24 cellular contexts compared by ENCODE assay signal in genomic region chr1:30664103-30664755, GRCh38. TPM values are rescaled to one million over a fixed set of nuclear protein-coding genes. Genes with fewer than 3 reads are reported as not detected.
DNase-seq lines count a peak whose midpoint lies in the region; ATAC-seq and TF ChIP-seq lines count a peak whose summit lies in the region.
"Had no signal": no experiment of that assay in that cellular context is flagged by ENCODE, and none has a peak within 500 bp of the region (broad histone marks: within the 10 kb centered on the region; RNA-seq: fewer than 3 reads in every experiment).

No MANE protein-coding gene starts in this region.

- DNase-seq in activated effector memory CD4-positive, alpha-beta T cell treated with anti-CD3 and anti-CD28 coated beads, Interleukin-2, amount 50 U/mL, for 16 hours: peak; percentile 28
- DNase-seq in activated effector memory CD4-positive, alpha-beta T cell treated with Interleukin-2 at 50 U/mL for 16 hours: no peak
- peak; percentile 40 for DNase-seq in endodermal cell
- no peak for DNase-seq in neuronal stem cell (ENCODE audit: low spot score)
- no peak for DNase-seq in GM10266 (ENCODE audit: extremely low spot score)
- no peak for DNase-seq in effector CD4-positive, alpha-beta T cell
- no peak for DNase-seq in DMS 273 (lab: John Stamatoyannopoulos, UW; ENCODE audit: unreplicated experiment)
- DNase-seq: activated CD4-positive, alpha-beta T cell treated with anti-CD3 and anti-CD28 coated beads, Interleukin-2, amount 50 U/mL, for 4 hours; activated naive CD4-positive, alpha-beta T cell; amniotic stem cell; cerebellar nuclear complex; nephron progenitor cell; NK-92 treated with Interleukin-12 subunit alpha and Interleukin-12 subunit beta, amount 100 ng/mL, for 24 hours; stimulated activated CD4-positive, alpha-beta T cell treated with anti-CD3 and anti-CD28 coated beads, Interleukin-12 subunit alpha, Interleukin-12 subunit beta, amount 100 ng/mL, for 4 hours; stomach had no signal

- ATAC-seq in HG03460 (IDR thresholded peaks at IDR 0.05; ENCODE audit: unreplicated experiment): no peak
- ATAC-seq: esophagus mucosa, left colon had no signal

- H3K4ac ChIP-seq in neuronal stem cell (ENCODE audit: low read length): no peak overlapping the region

- 95% methylated on average over 17 of the region's 17 CpGs for WGBS in endodermal cell (ENCODE audit: insufficient coverage in 1 of 2, insufficient read length in 1 of 2), 2 experiments
- no CpG with 5 or more reads among the region's 17 CpGs for WGBS in neuronal stem cell (ENCODE audit: extremely low coverage in 2 of 2, insufficient read length in 2 of 2, insufficient replicate concordance in 1 of 2), 2 donors

- no peak overlapping the region for H4K8ac ChIP-seq in neuronal stem cell (ENCODE audit: low read depth, low read length)

- TF ChIP-seq CTCF in endodermal cell (conservative IDR thresholded peaks at IDR 0.05) (no peak), GM10266 (IDR thresholded peaks at IDR 0.05; ENCODE audit: control insufficient read depth, insufficient read depth, low read depth, missing control alignments) (no peak)

- no peak overlapping the region for H2AFZ ChIP-seq in neuronal stem cell (ENCODE audit: low read length)

- no peak overlapping the region for H3K4me3 ChIP-seq in endodermal cell (ENCODE audit: low read length)
- no peak overlapping the region for H3K4me3 ChIP-seq in neuronal stem cell (ENCODE audit: low read length in 2 of 2)
- H3K4me3 ChIP-seq: A549, BLaER1, SJCRH30, stomach had no signal

- peak overlapping the region; percentile 46 for H3K18ac ChIP-seq in neuronal stem cell (ENCODE audit: low read length)

- H2AK5ac ChIP-seq in neuronal stem cell (ENCODE audit: low read depth, low read length): no peak overlapping the region

- no peaks in the 10 kb centered on the region for H3K79me1 ChIP-seq in neuronal stem cell (ENCODE audit: low read depth, low read length)

- peak overlapping the region; percentile 22 for H2BK15ac ChIP-seq in neuronal stem cell (ENCODE audit: low read length)

- H3K9me3 Mint-ChIP-seq in endodermal cell: no peaks in the 10 kb centered on the region
- H3K9me3 Mint-ChIP-seq: nephron progenitor cell; T-helper 1 cell treated with Interleukin-12 subunit alpha and Interleukin-12 subunit beta and Interleukin-4 antibody, amounts not matched to agents 30 μg/mL and 1 μg/mL, for 36 hours had no signal

- no peaks in the 10 kb centered on the region for H3K27me3 Mint-ChIP-seq in endodermal cell (ENCODE audit: insufficient read depth)

- H3K9ac ChIP-seq in endodermal cell (ENCODE audit: extremely low read depth, low read length, poor library complexity, severe bottlenecking) (no peak overlapping the region), neuronal stem cell (ENCODE audit: low read depth, low read length, poor library complexity) (no peak overlapping the region)
- H3K9ac ChIP-seq: BLaER1 had no signal

- no peak overlapping the region for H2BK120ac ChIP-seq in neuronal stem cell (ENCODE audit: low read depth, low read length)

- H3K36me3 ChIP-seq in endodermal cell (ENCODE audit: control insufficient read depth, insufficient read depth, low read length): no peaks in the 10 kb centered on the region
- no peaks in the 10 kb centered on the region for H3K36me3 ChIP-seq in neuronal stem cell (replicated peaks in 1 of 2; ENCODE audit: control insufficient read depth in 2 of 2, insufficient read depth in 2 of 2, low read length in 2 of 2)
- H3K36me3 ChIP-seq: BLaER1, SJCRH30, stomach had no signal

- H3K4me3 Mint-ChIP-seq in endodermal cell: no peak overlapping the region
- H3K4me3 Mint-ChIP-seq: nephron progenitor cell; T-helper 1 cell treated with Interleukin-12 subunit alpha and Interleukin-12 subunit beta and Interleukin-4 antibody, amounts not matched to agents 30 μg/mL and 1 μg/mL, for 36 hours had no signal

- H3K4me1 ChIP-seq in endodermal cell (ENCODE audit: control insufficient read depth, insufficient read depth, low read length): no peaks in the 10 kb centered on the region
- H3K4me1 ChIP-seq in neuronal stem cell (ENCODE audit: control insufficient read depth in 2 of 2, insufficient read depth in 1 of 2, low read depth in 1 of 2, low read length in 2 of 2): peaks cover 3 to 11% of the 10 kb centered on the region in 2 donors
- H3K4me1 ChIP-seq: A549, stomach had no signal

- H4K91ac ChIP-seq in neuronal stem cell (ENCODE audit: low read depth, low read length, poor library complexity): no peak overlapping the region

- peaks cover 12% of the 10 kb centered on the region for H3K4me1 Mint-ChIP-seq in endodermal cell

- H3K27ac ChIP-seq in endodermal cell (ENCODE audit: low read depth, low read length) (no peak overlapping the region), neuronal stem cell (replicated peaks; ENCODE audit: low read length) (no peak overlapping the region)
- H3K27ac ChIP-seq: A549, BLaER1, SJCRH30, stomach had no signal

- H3K9me3 ChIP-seq in endodermal cell (ENCODE audit: control insufficient read depth, low read length) (no peaks in the 10 kb centered on the region), neuronal stem cell (replicated peaks in 1 of 2; ENCODE audit: control insufficient read depth in 2 of 2, insufficient read depth in 1 of 2, low read depth in 1 of 2, low read length in 2 of 2) (no peaks in the 10 kb centered on the region)
- H3K9me3 ChIP-seq: A549, BLaER1, SJCRH30, stomach had no signal

- no peak overlapping the region for H3K4me2 ChIP-seq in neuronal stem cell (ENCODE audit: insufficient read depth, low read length, poor library complexity, severe bottlenecking)
- H3K4me2 ChIP-seq: A549, BLaER1 had no signal

- no peak overlapping the region for H2BK5ac ChIP-seq in neuronal stem cell (ENCODE audit: low read length)

- no peak overlapping the region for H3K23ac ChIP-seq in neuronal stem cell (ENCODE audit: low read depth, low read length, poor library complexity)

- no peak overlapping the region for H2BK12ac ChIP-seq in neuronal stem cell (ENCODE audit: low read length)

- no peak overlapping the region for H3K14ac ChIP-seq in neuronal stem cell (ENCODE audit: low read length)

- no peaks in the 10 kb centered on the region for H3K36me3 Mint-ChIP-seq in endodermal cell (ENCODE audit: low read depth)

- H3K27me3 ChIP-seq in endodermal cell (ENCODE audit: control insufficient read depth, insufficient read depth, low read length, poor library complexity, severe bottlenecking) (no peaks in the 10 kb centered on the region), neuronal stem cell (ENCODE audit: control insufficient read depth in 3 of 3, insufficient read depth in 3 of 3, low read depth in 1 of 3, low read length in 3 of 3) (peaks cover 0 to 44% (median 0%) of the 10 kb centered on the region in 3 experiments)
- H3K27me3 ChIP-seq: BLaER1, stomach had no signal

- no peak overlapping the region for H3K27ac Mint-ChIP-seq in endodermal cell
- H3K27ac Mint-ChIP-seq: nephron progenitor cell; T-helper 1 cell treated with Interleukin-12 subunit alpha and Interleukin-12 subunit beta and Interleukin-4 antibody, amounts not matched to agents 30 μg/mL and 1 μg/mL, for 36 hours had no signal

RNA-seq across cellular contexts. Expression of gene MATN1, which starts 59.2 kb away (rescaled TPM):
- total RNA-seq in endodermal cell: not detected
- polyA plus RNA-seq in endodermal cell (2013, experiment 1 of 2): 0.32 TPM
- not detected for polyA plus RNA-seq in endodermal cell (2013, experiment 2 of 2)
- 0.04 TPM for polyA plus RNA-seq in neuronal stem cell (2013, experiment 1 of 2)
- polyA plus RNA-seq in neuronal stem cell (2013, experiment 2 of 2): 0.01 TPM
- total RNA-seq: esophagus mucosa, left colon, M059J, ureter had no signal
- polyA plus RNA-seq: stomach had no signal

Comparison
In these comparisons a context has a peak if more than half of its experiments do, and no peak if none do; other contexts are left out.
1. DNase-seq: peak in activated effector memory CD4-positive, alpha-beta T cell treated with anti-CD3 and anti-CD28 coated beads, Interleukin-2, amount 50 U/mL, for 16 hours (single experiment) and endodermal cell (single experiment); none in activated effector memory CD4-positive, alpha-beta T cell treated with Interleukin-2 at 50 U/mL for 16 hours (single experiment), neuronal stem cell (single experiment), GM10266 (single experiment), effector CD4-positive, alpha-beta T cell (single experiment) and DMS 273 (single experiment).